Comparison of ENCODE assay signal across 11 cellular contexts in genomic region chr9:127132921-127133647, GRCh38. TPM values are rescaled to one million over a fixed set of nuclear protein-coding genes. Genes with fewer than 3 reads are reported as not detected.
DNase-seq lines count a peak whose midpoint lies in the region; ATAC-seq and TF ChIP-seq lines count a peak whose summit lies in the region.
"Had no signal": no experiment of that assay in that cellular context is flagged by ENCODE, and none has a peak within 500 bp of the region (broad histone marks: within the 10 kb centered on the region; RNA-seq: fewer than 3 reads in every experiment).

No MANE protein-coding gene starts in this region.

- H3K9me3 ChIP-seq in mesodermal cell (ENCODE audit: control insufficient read depth, low read length) = no peaks in the 10 kb centered on the region
- H3K9me3 ChIP-seq in uterus = no peaks in the 10 kb centered on the region

- H3K27ac Mint-ChIP-seq in activated T-cell treated with anti-CD3 and anti-CD28 coated beads, Interleukin-2, amount 50 U/mL, for 24 hours = no peak overlapping the region
- H3K27ac Mint-ChIP-seq: activated naive CD8-positive, alpha-beta T cell treated with anti-CD3 and anti-CD28 coated beads, Interleukin-2, amount 50 U/mL, for 24 hours; CD8-positive, alpha-beta T cell had no signal

- WGBS in mesodermal cell (ENCODE audit: insufficient coverage in 2 of 2), 2 experiments = 22 to 83% methylated on average over 3 to 8 of the region's 15 CpGs

- ATAC-seq in GM21381 (IDR thresholded peaks at IDR 0.05; ENCODE audit: unreplicated experiment) = no peak
- ATAC-seq: activated naive CD8-positive, alpha-beta T cell treated with anti-CD3 and anti-CD28 coated beads, Interleukin-2, amount 50 U/mL, for 24 hours; CD8-positive, alpha-beta T cell had no signal

- H3K27ac ChIP-seq in mesodermal cell (ENCODE audit: low read depth, low read length, severe bottlenecking) (peak overlapping the region; percentile 84), uterus (peak overlapping the region; percentile 84 to 97)

- H3K4me1 ChIP-seq in mesodermal cell (ENCODE audit: control insufficient read depth, insufficient read depth, low read length, poor library complexity, severe bottlenecking) (peaks cover 55% of the 10 kb centered on the region), uterus (peaks cover 7 to 22% of the 10 kb centered on the region in 2 donors)

- no peak for TF ChIP-seq POLR2A in uterus (IDR thresholded peaks at IDR 0.05)

- H3K36me3 ChIP-seq in mesodermal cell (ENCODE audit: control insufficient read depth, insufficient read depth, low read length) = no peaks in the 10 kb centered on the region
- H3K36me3 ChIP-seq in uterus = no peaks in the 10 kb centered on the region

- no peaks in the 10 kb centered on the region for H3K36me3 Mint-ChIP-seq in activated T-cell treated with anti-CD3 and anti-CD28 coated beads, Interleukin-2, amount 50 U/mL, for 24 hours (ENCODE audit: low read depth)
- H3K36me3 Mint-ChIP-seq: CD8-positive, alpha-beta T cell had no signal

- no peaks in the 10 kb centered on the region for H3K4me1 Mint-ChIP-seq in activated T-cell treated with anti-CD3 and anti-CD28 coated beads, Interleukin-2, amount 50 U/mL, for 24 hours (ENCODE audit: low read depth)
- H3K4me1 Mint-ChIP-seq: activated naive CD8-positive, alpha-beta T cell treated with anti-CD3 and anti-CD28 coated beads, Interleukin-2, amount 50 U/mL, for 24 hours had no signal

- intact Hi-C loops in uterus (cut with DNase I; ENCODE audit: low total_unique reads) = no loop called here

- H3K27me3 ChIP-seq in uterus = no peaks in the 10 kb centered on the region

- no peaks in the 10 kb centered on the region for H3K9me3 Mint-ChIP-seq in activated T-cell treated with anti-CD3 and anti-CD28 coated beads, Interleukin-2, amount 50 U/mL, for 24 hours
- H3K9me3 Mint-ChIP-seq: activated naive CD8-positive, alpha-beta T cell treated with anti-CD3 and anti-CD28 coated beads, Interleukin-2, amount 50 U/mL, for 24 hours; CD8-positive, alpha-beta T cell; naive B cell had no signal

- H3K4me3 ChIP-seq in mesodermal cell (ENCODE audit: extremely low read depth, insufficient read depth, low read length, poor library complexity, severe bottlenecking) (no peak overlapping the region), uterus (no peak overlapping the region)

- DNase-seq in activated T-cell treated with anti-CD3 and anti-CD28 coated beads, Interleukin-2, amount 50 U/mL, for 24 hours = peak; percentile 13
- DNase-seq in activated T-cell treated with anti-CD3 and anti-CD28 coated beads, Interleukin-2, amount 50 U/mL, for 1 hour = no peak
- peak; percentile 53 for DNase-seq in cerebellum (ENCODE audit: low spot score)
- DNase-seq in uterus = peak in 1 of 2 donors; percentile 30
- DNase-seq in CD1c-positive myeloid dendritic cell (ENCODE audit: extremely low spot score) = no peak
- no peak for DNase-seq in kidney glomerular epithelial cell (lab: John Stamatoyannopoulos, UW)
- DNase-seq: activated naive CD8-positive, alpha-beta T cell treated with anti-CD3 and anti-CD28 coated beads, Interleukin-2, amount 50 U/mL, for 24 hours; naive B cell had no signal

- no peak for TF ChIP-seq CTCF in uterus (IDR thresholded peaks at IDR 0.05)

- H3K4me3 Mint-ChIP-seq in activated T-cell treated with anti-CD3 and anti-CD28 coated beads, Interleukin-2, amount 50 U/mL, for 24 hours = no peak overlapping the region
- H3K4me3 Mint-ChIP-seq: activated naive CD8-positive, alpha-beta T cell treated with anti-CD3 and anti-CD28 coated beads, Interleukin-2, amount 50 U/mL, for 24 hours; CD8-positive, alpha-beta T cell had no signal

- H3K27me3 Mint-ChIP-seq in activated T-cell treated with anti-CD3 and anti-CD28 coated beads, Interleukin-2, amount 50 U/mL, for 24 hours = no peaks in the 10 kb centered on the region
- H3K27me3 Mint-ChIP-seq: activated naive CD8-positive, alpha-beta T cell treated with anti-CD3 and anti-CD28 coated beads, Interleukin-2, amount 50 U/mL, for 24 hours; naive B cell had no signal

RNA-seq across cellular contexts. Expression of gene ANGPTL2, which starts 10.6 kb away (rescaled TPM):
- total RNA-seq in cerebellum (8.5 TPM), uterus (10 to 100 TPM; 10.2 to 65.3 (median 32.0) TPM)
- 29.8 TPM for polyA plus RNA-seq in mesodermal cell (2013, experiment 1 of 2)
- polyA plus RNA-seq in mesodermal cell (2013, experiment 2 of 2) = 28.7 TPM
- total RNA-seq: CD8-positive, alpha-beta T cell had no signal

Comparison
In these comparisons a context has a peak if more than half of its experiments do, and no peak if none do; other contexts are left out.
1. DNase-seq: peak in activated T-cell treated with anti-CD3 and anti-CD28 coated beads, Interleukin-2, amount 50 U/mL, for 24 hours (single experiment) and cerebellum (single experiment); none in activated T-cell treated with anti-CD3 and anti-CD28 coated beads, Interleukin-2, amount 50 U/mL, for 1 hour (single experiment), CD1c-positive myeloid dendritic cell (single experiment) and kidney glomerular epithelial cell (single experiment).